ENCODE assay signal across 12 cellular contexts in genomic region chr7:107996072-107996824, GRCh38. TPM values are rescaled to one million over a fixed set of nuclear protein-coding genes. Genes with fewer than 3 reads are reported as not detected.
DNase-seq lines count a peak whose midpoint lies in the region; ATAC-seq and TF ChIP-seq lines count a peak whose summit lies in the region.
"Had no signal": no experiment of that assay in that cellular context is flagged by ENCODE, and none has a peak within 500 bp of the region (broad histone marks: within the 10 kb centered on the region; RNA-seq: fewer than 3 reads in every experiment).

No MANE protein-coding gene starts in this region.

- no peaks in the 10 kb centered on the region for H3K9me3 Mint-ChIP-seq in type B pancreatic cell
- H3K9me3 Mint-ChIP-seq: dendritic cell treated with granulocyte-macrophage colony-stimulating factor and Interleukin-4, amounts not matched to agents 40 ng/mL and 50 ng/mL, for 4 days had no signal

- H3K4me1 ChIP-seq in left ventricle myocardium inferior = peaks cover 92% of the 10 kb centered on the region
- peaks cover 6% of the 10 kb centered on the region for H3K4me1 ChIP-seq in right cardiac atrium (ENCODE audit: control insufficient read depth, insufficient read depth, low read length)
- peaks cover 68% of the 10 kb centered on the region for H3K4me1 ChIP-seq in mesodermal cell (ENCODE audit: control insufficient read depth, insufficient read depth, low read length, poor library complexity, severe bottlenecking)

- in situ Hi-C loops in brain microvascular endothelial cell (cut with HindIII; ENCODE audit: low pct_ligation_motif_present, low sequenced_read_pairs) = no loop called here

- no peaks in the 10 kb centered on the region for H3K27me3 ChIP-seq in left ventricle myocardium inferior (ENCODE audit: low read depth)
- no peaks in the 10 kb centered on the region for H3K27me3 ChIP-seq in right cardiac atrium (ENCODE audit: control insufficient read depth, insufficient read depth)
- no peaks in the 10 kb centered on the region for H3K27me3 ChIP-seq in brain microvascular endothelial cell (replicated peaks)
- H3K27me3 ChIP-seq: pancreas had no signal

- WGBS in right cardiac atrium = 38% methylated on average over 6 of the region's 6 CpGs
- WGBS in mesodermal cell (ENCODE audit: insufficient coverage in 2 of 2), 2 experiments = 74 to 90% methylated on average over 2 to 3 of the region's 6 CpGs

- TF ChIP-seq CTCF in left ventricle myocardium inferior (IDR thresholded peaks at IDR 0.05; ENCODE audit: borderline replicate concordance) (no peak), brain microvascular endothelial cell (IDR thresholded peaks at IDR 0.05; ENCODE audit: low read depth, low read length, missing control alignments) (no peak), type B pancreatic cell (conservative IDR thresholded peaks at IDR 0.05) (no peak)

- peaks cover 64% of the 10 kb centered on the region for H3K4me1 Mint-ChIP-seq in type B pancreatic cell (ENCODE audit: unreplicated experiment)

- H3K4me3 Mint-ChIP-seq in type B pancreatic cell = peak overlapping the region; percentile 79
- H3K4me3 Mint-ChIP-seq: activated CD4-positive, alpha-beta T cell treated with anti-CD3 and anti-CD28 coated beads for 36 hours; dendritic cell treated with granulocyte-macrophage colony-stimulating factor and Interleukin-4, amounts not matched to agents 40 ng/mL and 50 ng/mL, for 4 days had no signal

- ATAC-seq in right cardiac atrium (no peak), HG03196 (IDR thresholded peaks at IDR 0.05; ENCODE audit: unreplicated experiment) (no peak)
- ATAC-seq: activated CD4-positive, alpha-beta T cell treated with anti-CD3 and anti-CD28 coated beads for 36 hours had no signal

- H3K9me3 ChIP-seq in left ventricle myocardium inferior (replicated peaks) (no peaks in the 10 kb centered on the region), right cardiac atrium (ENCODE audit: control insufficient read depth, low read length) (no peaks in the 10 kb centered on the region), mesodermal cell (ENCODE audit: control insufficient read depth, low read length) (no peaks in the 10 kb centered on the region)
- H3K9me3 ChIP-seq: pancreas had no signal

- intact Hi-C loops in left ventricle myocardium inferior (cut with micrococcal nuclease) = no loop called here
- intact Hi-C loops in right cardiac atrium (cut with DNase I) = no loop called here

- DNase-seq in left ventricle myocardium inferior (no peak), right cardiac atrium (no peak), brain microvascular endothelial cell (peak; percentile 57), type B pancreatic cell (ENCODE audit: extremely low spot score, unreplicated experiment) (no peak), kidney glomerular epithelial cell (lab: John Stamatoyannopoulos, UW) (no peak)
- DNase-seq in stimulated activated CD4-positive, alpha-beta T cell treated with anti-CD3 and anti-CD28 coated beads, Interleukin-1b, Interleukin-23, amount 100 ng/mL, for 48 hours = no peak
- DNase-seq: activated CD4-positive, alpha-beta T cell treated with anti-CD3 and anti-CD28 coated beads for 36 hours; activated gamma-delta T cell; pancreas had no signal

- H3K27ac ChIP-seq in left ventricle myocardium inferior (replicated peaks) (peak overlapping the region; percentile 87), right cardiac atrium (ENCODE audit: low read length) (no peak overlapping the region), brain microvascular endothelial cell (peak overlapping the region; percentile 88), mesodermal cell (ENCODE audit: low read depth, low read length, severe bottlenecking) (peak overlapping the region; percentile 89)

- H3K4me3 ChIP-seq in left ventricle myocardium inferior (peak overlapping the region; percentile 1), right cardiac atrium (ENCODE audit: low read length) (no peak overlapping the region), brain microvascular endothelial cell (ENCODE audit: low read depth, low read length) (no peak overlapping the region), mesodermal cell (ENCODE audit: extremely low read depth, insufficient read depth, low read length, poor library complexity, severe bottlenecking) (no peak overlapping the region)
- H3K4me3 ChIP-seq: pancreas had no signal

- H3K36me3 ChIP-seq in left ventricle myocardium inferior = peaks cover 42% of the 10 kb centered on the region
- H3K36me3 ChIP-seq in brain microvascular endothelial cell (replicated peaks) = peaks cover 65% of the 10 kb centered on the region
- H3K36me3 ChIP-seq in mesodermal cell (ENCODE audit: control insufficient read depth, insufficient read depth, low read length) = peaks cover 82% of the 10 kb centered on the region
- H3K36me3 ChIP-seq: pancreas had no signal

- H3K27ac Mint-ChIP-seq in type B pancreatic cell = peak overlapping the region; percentile 78
- H3K27ac Mint-ChIP-seq: activated CD4-positive, alpha-beta T cell treated with anti-CD3 and anti-CD28 coated beads for 36 hours; dendritic cell treated with granulocyte-macrophage colony-stimulating factor and Interleukin-4, amounts not matched to agents 40 ng/mL and 50 ng/mL, for 4 days had no signal

- H3K36me3 Mint-ChIP-seq in type B pancreatic cell = peaks cover 42% of the 10 kb centered on the region

- H3K27me3 Mint-ChIP-seq in type B pancreatic cell = peaks cover 29% of the 10 kb centered on the region

RNA-seq across cellular contexts. Expression of gene LAMB1, which starts 6.7 kb away (rescaled TPM):
- total RNA-seq in left ventricle myocardium inferior (60.0 TPM), right cardiac atrium (100 to 1,000 TPM in 1 of 4 donors, 10 to 100 TPM in 3; 42.1 to 110 (median 47.3) TPM), type B pancreatic cell (ENCODE audit: low replicate concordance) (141 and 226 TPM in 2 replicates)
- 59.9 TPM for polyA plus RNA-seq in right cardiac atrium
- polyA plus RNA-seq in mesodermal cell (2013, experiment 1 of 2) = 263 TPM
- 252 TPM for polyA plus RNA-seq in mesodermal cell (2013, experiment 2 of 2)
